ENCODE assay signal across 10 cellular contexts in the genomic region with DNA sequence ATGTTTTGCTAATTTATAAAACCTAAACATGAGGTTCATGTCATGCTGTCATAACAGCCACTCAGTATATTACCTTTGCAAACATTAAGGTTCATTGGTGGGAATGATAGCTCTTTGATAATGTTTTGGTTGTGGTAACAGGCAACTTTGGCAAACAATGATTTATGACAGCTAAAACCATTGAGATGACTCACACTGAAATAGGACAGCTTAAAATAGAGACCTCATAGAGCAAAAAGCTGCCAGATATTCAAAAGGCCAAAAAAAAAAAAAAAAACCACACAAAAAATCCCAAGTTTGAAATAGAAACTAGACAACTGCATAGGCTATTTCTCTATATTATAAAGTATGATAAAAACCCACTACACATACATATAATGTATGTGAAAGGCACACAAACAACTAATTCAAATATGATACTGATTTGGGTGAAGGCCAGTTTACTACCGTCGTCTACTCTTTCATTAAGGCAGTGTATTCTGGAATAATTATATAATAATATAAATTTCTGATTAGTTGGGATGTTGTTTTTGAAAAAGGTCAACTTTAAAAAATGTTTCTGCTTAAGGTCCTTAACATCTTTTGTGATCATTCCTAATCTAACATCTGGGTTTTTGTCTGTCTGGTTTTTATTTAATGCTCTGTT.
DNase-seq lines count a peak whose midpoint lies in the region; ATAC-seq, FAIRE-seq and TF ChIP-seq lines count a peak whose summit lies in the region.
"Had no signal": no experiment of that assay in that cellular context is flagged by ENCODE, and none has a peak within 500 bp of the region (broad histone marks: within the 10 kb centered on the region; RNA-seq: fewer than 3 reads in every experiment).

No MANE protein-coding gene starts in this region.

- intact Hi-C loops in kidney (cut with DNase I), result no loop called here
- intact Hi-C loops in uterus (cut with DNase I; ENCODE audit: low total_unique reads), result no loop called here

- no peaks in the 10 kb centered on the region for H3K36me3 ChIP-seq in kidney (ENCODE audit: control insufficient read depth in 1 of 2, insufficient read depth in 2 of 2, low read length in 2 of 2)
- no peaks in the 10 kb centered on the region for H3K36me3 ChIP-seq in uterus
- H3K36me3 ChIP-seq: BLaER1 treated with 17β-estradiol and CSF1 and Interleukin-3, amounts not matched to agents 10 nM and 100 nM had no signal

- H3K9me3 Mint-ChIP-seq in nephron progenitor cell, result no peaks in the 10 kb centered on the region
- H3K9me3 Mint-ChIP-seq: dendritic cell treated with granulocyte-macrophage colony-stimulating factor and Interleukin-4, amounts not matched to agents 40 ng/mL and 50 ng/mL, for 4 days had no signal

- FAIRE-seq in kidney (lab: Jason Lieb, UNC), result no peak

- ATAC-seq in GM19035 (IDR thresholded peaks at IDR 0.05; ENCODE audit: unreplicated experiment) (peak; percentile 80), HG03280 (IDR thresholded peaks at IDR 0.05; ENCODE audit: unreplicated experiment) (peak; percentile 60)

- H3K9ac ChIP-seq in kidney (ENCODE audit: low read length in 2 of 2), result no peak overlapping the region
- H3K9ac ChIP-seq: BLaER1 treated with 17β-estradiol and CSF1 and Interleukin-3, amounts not matched to agents 10 nM and 100 nM had no signal

- H3K27me3 ChIP-seq in uterus, result no peaks in the 10 kb centered on the region
- H3K27me3 ChIP-seq: BLaER1 treated with 17β-estradiol and CSF1 and Interleukin-3, amounts not matched to agents 10 nM and 100 nM had no signal

- H3K9me3 ChIP-seq in kidney (ENCODE audit: control insufficient read depth in 1 of 2, low read length in 2 of 2) (no peaks in the 10 kb centered on the region), uterus (no peaks in the 10 kb centered on the region)
- H3K9me3 ChIP-seq: BLaER1 treated with 17β-estradiol and CSF1 and Interleukin-3, amounts not matched to agents 10 nM and 100 nM had no signal

- H3K4me3 ChIP-seq in cardiac fibroblast (replicated peaks in 1 of 2; ENCODE audit: low read depth in 2 of 2, low read length in 2 of 2), result no peak overlapping the region
- no peak overlapping the region for H3K4me3 ChIP-seq in kidney (ENCODE audit: low read length in 2 of 2)
- no peak overlapping the region for H3K4me3 ChIP-seq in uterus
- H3K4me3 ChIP-seq: BLaER1 treated with 17β-estradiol and CSF1 and Interleukin-3, amounts not matched to agents 10 nM and 100 nM had no signal

- peaks cover 7% of the 10 kb centered on the region for H3K4me1 Mint-ChIP-seq in nephron progenitor cell

- H3K27ac ChIP-seq in kidney (ENCODE audit: low read depth in 2 of 2, low read length in 2 of 2) (no peak overlapping the region), uterus (no peak overlapping the region)
- H3K27ac ChIP-seq: BLaER1 treated with 17β-estradiol and CSF1 and Interleukin-3, amounts not matched to agents 10 nM and 100 nM had no signal

- H3K4me1 ChIP-seq in kidney (ENCODE audit: control insufficient read depth in 1 of 2, insufficient read depth in 1 of 2, low read depth in 1 of 2, low read length in 2 of 2), result no peaks in the 10 kb centered on the region
- no peaks in the 10 kb centered on the region for H3K4me1 ChIP-seq in uterus

- H3K27ac Mint-ChIP-seq in nephron progenitor cell, result no peak overlapping the region
- H3K27ac Mint-ChIP-seq: dendritic cell treated with granulocyte-macrophage colony-stimulating factor and Interleukin-4, amounts not matched to agents 40 ng/mL and 50 ng/mL, for 4 days had no signal

- no peaks in the 10 kb centered on the region for H3K36me3 Mint-ChIP-seq in nephron progenitor cell (ENCODE audit: low read depth)

- TF ChIP-seq CTCF in cardiac fibroblast (IDR thresholded peaks at IDR 0.05; ENCODE audit: low read depth, low read length) (no peak), nephron progenitor cell (IDR thresholded peaks at IDR 0.05) (no peak), kidney (IDR thresholded peaks at IDR 0.05; ENCODE audit: borderline replicate concordance, extremely low read depth, insufficient read depth) (no peak), uterus (IDR thresholded peaks at IDR 0.05) (no peak)

- peak; percentile 14 for DNase-seq in AG08395 (ENCODE audit: low spot score)
- peak; percentile 1 to 45 for DNase-seq in cardiac fibroblast (ENCODE audit: low read depth in 2 of 2)
- no peak for DNase-seq in nephron progenitor cell
- no peak for DNase-seq in kidney
- no peak for DNase-seq in uterus
- no peak for DNase-seq in nucleus accumbens (lab: John Stamatoyannopoulos, UW)

- H3K4me3 Mint-ChIP-seq in nephron progenitor cell, result no peak overlapping the region
- H3K4me3 Mint-ChIP-seq: dendritic cell treated with granulocyte-macrophage colony-stimulating factor and Interleukin-4, amounts not matched to agents 40 ng/mL and 50 ng/mL, for 4 days had no signal

- no peak for TF ChIP-seq POLR2A in uterus (IDR thresholded peaks at IDR 0.05)

- peaks cover 7% of the 10 kb centered on the region for H3K27me3 Mint-ChIP-seq in nephron progenitor cell (ENCODE audit: low read depth, poor library complexity)
- H3K27me3 Mint-ChIP-seq: dendritic cell treated with granulocyte-macrophage colony-stimulating factor and Interleukin-4, amounts not matched to agents 40 ng/mL and 50 ng/mL, for 4 days had no signal

Comparison
In these comparisons a context has a peak if more than half of its experiments do, and no peak if none do; other contexts are left out.
1. DNase-seq: peak in AG08395 (single experiment) and cardiac fibroblast (2 of 2); none in nephron progenitor cell (single experiment), kidney (single experiment), uterus (0 of 2) and nucleus accumbens (0 of 56).